ENCODE assay signal across 8 cellular contexts in genomic region chr10:79244068-79244442, GRCh38.
A peak's percentile ranks its signal among the peaks of the same experiment; 100 is the strongest.
DNase-seq lines count a peak whose midpoint lies in the region; ATAC-seq lines count a peak whose summit lies in the region.

No MANE protein-coding gene starts in this region.

- H3K4me3 Mint-ChIP-seq in central memory CD8-positive, alpha-beta T cell, result peak overlapping the region; percentile 83

- H3K36me3 ChIP-seq in neuron (ENCODE audit: insufficient read depth, low read length), result peaks cover 4% of the 10 kb centered on the region

- H2AFZ ChIP-seq in neuron (ENCODE audit: low read depth, low read length), result no peak overlapping the region

- peaks cover 43% of the 10 kb centered on the region for H3K4me1 ChIP-seq in neuron (ENCODE audit: insufficient read depth, low read length)

- no peaks in the 10 kb centered on the region for H3K9me3 Mint-ChIP-seq in central memory CD8-positive, alpha-beta T cell

- H3K9me3 ChIP-seq in neuron (ENCODE audit: low read length), result no peaks in the 10 kb centered on the region

- H3K27ac Mint-ChIP-seq in central memory CD8-positive, alpha-beta T cell (ENCODE audit: low read depth), result peak overlapping the region; percentile 97

- no peaks in the 10 kb centered on the region for H3K27me3 ChIP-seq in neuron (ENCODE audit: insufficient read depth, low read length)

- H3K4me3 ChIP-seq in GM08714 (ENCODE audit: low read length) (peak overlapping the region; percentile 41; the same call in 1 of the 2 replicates), neuron (ENCODE audit: low read length) (peak overlapping the region; percentile 59)

- H3K4me1 Mint-ChIP-seq in central memory CD8-positive, alpha-beta T cell, result peaks cover 60% of the 10 kb centered on the region

- ATAC-seq in HG03159 (IDR thresholded peaks at IDR 0.05; ENCODE audit: unreplicated experiment), result peak; percentile 1
- ATAC-seq in central memory CD8-positive, alpha-beta T cell (replicated peaks; ENCODE audit: extremely low read depth, poor library complexity, severe bottlenecking), result peak; percentile 2
- no peak for ATAC-seq in HG03457 (IDR thresholded peaks at IDR 0.05; ENCODE audit: unreplicated experiment)
- ATAC-seq in left lobe of liver, result no peak

- DNase-seq in central memory CD8-positive, alpha-beta T cell (ENCODE audit: low spot score in 2 of 2), result no peak
- DNase-seq in NCI-H510A (lab: John Stamatoyannopoulos, UW) (no peak), DMS79 (lab: John Stamatoyannopoulos, UW) (no peak), left lobe of liver (ENCODE audit: low spot score) (no peak)

- peaks cover 4% of the 10 kb centered on the region for H3K36me3 Mint-ChIP-seq in central memory CD8-positive, alpha-beta T cell (ENCODE audit: insufficient read depth)

- no peaks in the 10 kb centered on the region for H3K27me3 Mint-ChIP-seq in central memory CD8-positive, alpha-beta T cell

Comparison
In these comparisons a context has a peak if more than half of its experiments do, and no peak if none do; other contexts are left out.
1. ATAC-seq: peak in HG03159 (single experiment) and central memory CD8-positive, alpha-beta T cell (single experiment); none in HG03457 (single experiment) and left lobe of liver (single experiment).